8 cellular contexts compared by ENCODE assay signal in genomic region chr9:132268725-132269352, GRCh38.
DNase-seq lines count a peak whose midpoint lies in the region; ATAC-seq, FAIRE-seq and TF ChIP-seq lines count a peak whose summit lies in the region.

No MANE protein-coding gene starts in this region.

- WGBS in pancreas, 2 donors, result 49 to 52% methylated on average over 10 of the region's 10 CpGs
- WGBS in upper lobe of left lung, 2 donors, result 46 to 51% methylated on average over 10 of the region's 10 CpGs

- no peak overlapping the region for H3K27ac Mint-ChIP-seq in activated T-helper 2 cell treated with anti-CD3 and anti-CD28 coated beads, Interferon-gamma antibody, Interleukin-2, Interleukin-4, amounts not matched to agents 10 μg/mL and 5 μg/mL and 100 μg/mL, durations not matched to agents 14 hours and 24 hours and 36 hours

- H3K27ac ChIP-seq in pancreas, result no peak overlapping the region
- no peak overlapping the region for H3K27ac ChIP-seq in upper lobe of left lung

- no peak for TF ChIP-seq POLR2A in upper lobe of left lung (IDR thresholded peaks at IDR 0.05)

- no peak for TF ChIP-seq EP300 in upper lobe of left lung (IDR thresholded peaks at IDR 0.05)

- H3K36me3 ChIP-seq in pancreas, result peaks cover 0 to 19% (median 18%) of the 10 kb centered on the region in 3 donors
- H3K36me3 ChIP-seq in upper lobe of left lung, result peaks cover 20 to 92% (median 58%) of the 10 kb centered on the region in 4 donors

- H3K4me3 ChIP-seq in pancreas (no peak overlapping the region), upper lobe of left lung (no peak overlapping the region)

- TF ChIP-seq CTCF in pancreas (IDR thresholded peaks at IDR 0.05), result peak; percentile 64 to 81 (median 76)
- peak; percentile 57 to 81 (median 66) for TF ChIP-seq CTCF in upper lobe of left lung (IDR thresholded peaks at IDR 0.05)

- no peak for FAIRE-seq in pancreas (lab: Jason Lieb, UNC)

- no peaks in the 10 kb centered on the region for H3K27me3 Mint-ChIP-seq in activated T-helper 2 cell treated with anti-CD3 and anti-CD28 coated beads, Interferon-gamma antibody, Interleukin-2, Interleukin-4, amounts not matched to agents 10 μg/mL and 5 μg/mL and 100 μg/mL, durations not matched to agents 14 hours and 24 hours and 36 hours (ENCODE audit: low read depth)

- no peak overlapping the region for H3K4me3 Mint-ChIP-seq in activated T-helper 2 cell treated with anti-CD3 and anti-CD28 coated beads, Interferon-gamma antibody, Interleukin-2, Interleukin-4, amounts not matched to agents 10 μg/mL and 5 μg/mL and 100 μg/mL, durations not matched to agents 14 hours and 24 hours and 36 hours (ENCODE audit: low read depth)

- no peaks in the 10 kb centered on the region for H3K9me3 Mint-ChIP-seq in activated T-helper 2 cell treated with anti-CD3 and anti-CD28 coated beads, Interferon-gamma antibody, Interleukin-2, Interleukin-4, amounts not matched to agents 10 μg/mL and 5 μg/mL and 100 μg/mL, durations not matched to agents 14 hours and 24 hours and 36 hours

- peaks cover 2% of the 10 kb centered on the region for H3K4me1 Mint-ChIP-seq in activated T-helper 2 cell treated with anti-CD3 and anti-CD28 coated beads, Interferon-gamma antibody, Interleukin-2, Interleukin-4, amounts not matched to agents 10 μg/mL and 5 μg/mL and 100 μg/mL, durations not matched to agents 14 hours and 24 hours and 36 hours (ENCODE audit: low read depth)

- H3K9me3 ChIP-seq in pancreas, result no peaks in the 10 kb centered on the region
- no peaks in the 10 kb centered on the region for H3K9me3 ChIP-seq in upper lobe of left lung

- H3K4me1 ChIP-seq in pancreas (no peaks in the 10 kb centered on the region), upper lobe of left lung (peaks cover 0 to 3% (median 0%) of the 10 kb centered on the region in 4 donors)

- H3K36me3 Mint-ChIP-seq in activated T-helper 2 cell treated with anti-CD3 and anti-CD28 coated beads, Interferon-gamma antibody, Interleukin-2, Interleukin-4, amounts not matched to agents 10 μg/mL and 5 μg/mL and 100 μg/mL, durations not matched to agents 14 hours and 24 hours and 36 hours (ENCODE audit: low read depth), result peaks cover 78% of the 10 kb centered on the region

- peak; percentile 75 for DNase-seq in D341Med (ENCODE audit: low spot score)
- peak; percentile 71 to 80 for DNase-seq in Kasumi-1 (lab: John Stamatoyannopoulos, UW)
- peak; percentile 79 for DNase-seq in RPMI8226
- peak; percentile 57 for DNase-seq in activated T-helper 2 cell treated with anti-CD3 and anti-CD28 coated beads, Interferon-gamma antibody, Interleukin-2, Interleukin-4, amounts not matched to agents 10 μg/mL and 5 μg/mL and 100 μg/mL, durations not matched to agents 14 hours and 24 hours and 36 hours (ENCODE audit: low spot score)
- peak; percentile 44 for DNase-seq in fibroblast of the conjunctiva (ENCODE audit: low read depth)
- DNase-seq in pancreas, result peak in 3 of 6 donors; percentile 60 to 82 (median 70)
- DNase-seq in upper lobe of left lung, result peak in 1 of 2 donors; percentile 47

- H3K27me3 ChIP-seq in pancreas, result no peaks in the 10 kb centered on the region
- H3K27me3 ChIP-seq in upper lobe of left lung, result no peaks in the 10 kb centered on the region

- intact Hi-C loops in activated T-helper 2 cell treated with anti-CD3 and anti-CD28 coated beads, Interferon-gamma antibody, Interleukin-2, Interleukin-4, amounts not matched to agents 10 μg/mL and 5 μg/mL and 100 μg/mL, durations not matched to agents 14 hours and 24 hours and 36 hours (cut with micrococcal nuclease), result no loop called here
- intact Hi-C loops in pancreas (cut with DNase I), result loop anchor here in 1 of 3 donors (10.0 kb wide), 1 partner anchor 504 kb away; no protein-coding TSS in a partner anchor

- peak; percentile 81 to 86 (median 86) for ATAC-seq in pancreas
- peak in 1 of 2 donors; percentile 73 for ATAC-seq in upper lobe of left lung (ENCODE audit: low FRiP score in 2 of 2)
- no peak for ATAC-seq in GM21360 (IDR thresholded peaks at IDR 0.05; ENCODE audit: unreplicated experiment)
